ENCODE assay signal across 17 cellular contexts in genomic region chr11:117693344-117693743, GRCh38.
"Had no signal": no experiment of that assay in that cellular context is flagged by ENCODE, and none has a peak within 500 bp of the region (broad histone marks: within the 10 kb centered on the region; RNA-seq: fewer than 3 reads in every experiment).

No MANE protein-coding gene starts in this region.

- ATAC-seq: gastroesophageal sphincter; left colon; mucosa of descending colon; naive thymus-derived CD8-positive, alpha-beta T cell; sciatic nerve had no signal

- H3K4me1 ChIP-seq: spleen, stomach, transverse colon had no signal

- H3K27me3 ChIP-seq: transverse colon had no signal

- H3K27ac ChIP-seq: epithelial cell of prostate, esophagus muscularis mucosa, gastroesophageal sphincter, spleen, stomach, thoracic aorta, transverse colon had no signal

- H3K9me3 ChIP-seq: esophagus muscularis mucosa, gastroesophageal sphincter, mucosa of descending colon, spleen, stomach, thoracic aorta, transverse colon had no signal

- DNase-seq: effector memory CD4-positive, alpha-beta T cell; glutamatergic neuron; kidney; left colon; mucosa of descending colon; spleen; stimulated activated CD4-positive, alpha-beta T cell treated with anti-CD3 and anti-CD28 coated beads, Interleukin-2, amount 100 ng/mL, for 24 hours; stimulated activated naive CD4-positive, alpha-beta T cell; stomach; substantia nigra; transverse colon had no signal

- H3K36me3 ChIP-seq: esophagus muscularis mucosa, gastroesophageal sphincter, spleen, stomach, thoracic aorta, transverse colon had no signal

- H3K4me3 ChIP-seq: esophagus muscularis mucosa, gastroesophageal sphincter, mucosa of descending colon, spleen, stomach, thoracic aorta, transverse colon had no signal
